14 cellular contexts compared by ENCODE assay signal in the genomic region with DNA sequence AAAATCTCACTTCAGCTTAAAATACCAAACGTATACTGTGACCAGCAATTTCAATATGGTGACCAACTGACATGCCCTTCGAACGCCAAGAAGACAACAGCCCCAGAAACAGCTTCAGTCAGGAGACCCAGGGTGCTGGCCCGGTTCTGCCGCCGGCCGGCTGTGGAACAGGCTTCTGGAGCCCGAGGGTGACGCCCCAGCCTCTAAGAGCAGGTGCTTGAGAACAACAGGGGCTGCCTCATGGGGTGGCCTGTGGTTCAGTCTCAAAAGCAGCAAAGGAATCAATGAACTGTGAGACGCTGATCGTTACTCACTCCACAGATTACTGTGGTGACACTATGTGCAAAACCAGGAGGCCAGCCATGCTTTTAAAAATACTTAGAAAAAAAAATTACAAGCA. TPM values are rescaled to one million over a fixed set of nuclear protein-coding genes. Genes with fewer than 3 reads are reported as not detected.
DNase-seq lines count a peak whose midpoint lies in the region; ATAC-seq and TF ChIP-seq lines count a peak whose summit lies in the region.
"Had no signal": no experiment of that assay in that cellular context is flagged by ENCODE, and none has a peak within 500 bp of the region (broad histone marks: within the 10 kb centered on the region; RNA-seq: fewer than 3 reads in every experiment).

No MANE protein-coding gene starts in this region.

- no peak for DNase-seq in NCI-H446 treated with DMSO at 0.1 percent for 48 hours (lab: John Stamatoyannopoulos, UW)
- no peak for DNase-seq in NCI-H2029 (lab: John Stamatoyannopoulos, UW)
- no peak for DNase-seq in inferior parietal cortex (ENCODE audit: extremely low spot score)
- DNase-seq in natural killer cell = no peak
- DNase-seq: activated CD8-positive, alpha-beta T cell treated with anti-CD3 and anti-CD28 coated beads, Interleukin-2, amount 10 ng/mL, durations not matched to agents 7 days and 5 days; cortex of kidney; upper lobe of left lung had no signal

- H3K4me2 ChIP-seq in BLaER1 = peak overlapping the region; percentile 98
- peak overlapping the region; percentile 80 for H3K4me2 ChIP-seq in OCI-LY3 (ENCODE audit: low read length)

- H3K4me1 ChIP-seq in BLaER1 (peaks cover 99% of the 10 kb centered on the region), OCI-LY3 (ENCODE audit: low read length) (peaks cover 72% of the 10 kb centered on the region)
- H3K4me1 ChIP-seq: upper lobe of left lung had no signal

- H3K27ac Mint-ChIP-seq in natural killer cell = no peak overlapping the region
- H3K27ac Mint-ChIP-seq: activated CD8-positive, alpha-beta T cell treated with anti-CD3 and anti-CD28 coated beads, Interleukin-2, amount 10 ng/mL, durations not matched to agents 7 days and 5 days; activated naive CD8-positive, alpha-beta T cell had no signal

- no peaks in the 10 kb centered on the region for H3K36me3 Mint-ChIP-seq in natural killer cell
- H3K36me3 Mint-ChIP-seq: activated naive CD8-positive, alpha-beta T cell had no signal

- no peaks in the 10 kb centered on the region for H3K4me1 Mint-ChIP-seq in natural killer cell

- H3K4me3 Mint-ChIP-seq in natural killer cell = no peak overlapping the region
- H3K4me3 Mint-ChIP-seq: activated CD8-positive, alpha-beta T cell treated with anti-CD3 and anti-CD28 coated beads, Interleukin-2, amount 10 ng/mL, durations not matched to agents 7 days and 5 days; activated naive CD8-positive, alpha-beta T cell had no signal

- H3K9me3 Mint-ChIP-seq in natural killer cell = no peaks in the 10 kb centered on the region

- H3K9ac ChIP-seq in BLaER1 (peak overlapping the region; percentile 59), OCI-LY3 (ENCODE audit: low read length) (peak overlapping the region; percentile 47)

- H3K27ac ChIP-seq in BLaER1 (peak overlapping the region; percentile 70), OCI-LY3 (ENCODE audit: low read length) (peak overlapping the region; percentile 91)
- H3K27ac ChIP-seq: upper lobe of left lung had no signal

- no peak overlapping the region for H2AFZ ChIP-seq in OCI-LY3 (ENCODE audit: low read depth, low read length)

- peak; percentile 56 for ATAC-seq in GM19043 (IDR thresholded peaks at IDR 0.05; ENCODE audit: low read depth, unreplicated experiment)
- ATAC-seq in HG02678 (IDR thresholded peaks at IDR 0.05; ENCODE audit: unreplicated experiment) = peak; percentile 62
- ATAC-seq in natural killer cell = no peak
- ATAC-seq: activated CD8-positive, alpha-beta T cell treated with anti-CD3 and anti-CD28 coated beads, Interleukin-2, amount 10 ng/mL, durations not matched to agents 7 days and 5 days; K562; Panc1 had no signal

- H4K20me1 ChIP-seq in BLaER1 = peaks cover 87% of the 10 kb centered on the region
- H4K20me1 ChIP-seq in OCI-LY3 (ENCODE audit: insufficient read depth, low read length) = 0 out of 2 replicates have a peak, but pooled peaks cover 4% of the 10 kb centered on the region

- H3K36me3 ChIP-seq in BLaER1 (peaks cover 31% of the 10 kb centered on the region), OCI-LY3 (replicated peaks; ENCODE audit: low read depth, low read length) (peaks cover 8% of the 10 kb centered on the region)
- H3K36me3 ChIP-seq: upper lobe of left lung had no signal

- intact Hi-C loops in natural killer cell (cut with micrococcal nuclease) = no loop called here

- H3K27me3 ChIP-seq in BLaER1 (no peaks in the 10 kb centered on the region), OCI-LY3 (ENCODE audit: low read depth, low read length) (no peaks in the 10 kb centered on the region)
- H3K27me3 ChIP-seq: upper lobe of left lung had no signal

- H3K9me3 ChIP-seq in BLaER1 (no peaks in the 10 kb centered on the region), OCI-LY3 (ENCODE audit: insufficient read depth, low read length) (no peaks in the 10 kb centered on the region)
- H3K9me3 ChIP-seq: upper lobe of left lung had no signal

- no peak for TF ChIP-seq CTCF in OCI-LY3 (IDR thresholded peaks at IDR 0.05; ENCODE audit: low read depth, low read length)
- TF ChIP-seq CTCF in natural killer cell (IDR thresholded peaks at IDR 0.05) = no peak

- H3K27me3 Mint-ChIP-seq in natural killer cell (ENCODE audit: low read depth in 2 of 2) = no peaks in the 10 kb centered on the region
- H3K27me3 Mint-ChIP-seq: activated naive CD8-positive, alpha-beta T cell had no signal

- H3K4me3 ChIP-seq in BLaER1 (peak overlapping the region; percentile 29; the same call in 1 of the 2 replicates), OCI-LY3 (ENCODE audit: low read length) (peak overlapping the region; percentile 62)
- H3K4me3 ChIP-seq: K562, upper lobe of left lung had no signal

- peaks cover 44% of the 10 kb centered on the region for H3K79me2 ChIP-seq in OCI-LY3 (ENCODE audit: low read length)

RNA-seq across cellular contexts. Expression of a gene that starts 17.3 kb away (rescaled TPM):
- under 1 TPM in 2 of 3 donors, not detected in 1; 0.25 to 0.26 TPM for total RNA-seq in natural killer cell

RNA-seq across cellular contexts. Expression of a gene that starts 54.8 kb away (rescaled TPM):
- 100 to 1,000 TPM in 2 of 3 donors, 10 to 100 TPM in 1; 99.1 to 122 (median 106) TPM for total RNA-seq in natural killer cell

Comparison
In these comparisons a context has a peak if more than half of its experiments do, and no peak if none do; other contexts are left out.
1. ATAC-seq: peak in GM19043 (single experiment) and HG02678 (single experiment); none in natural killer cell (0 of 3).